Comparison of ENCODE assay signal across 8 cellular contexts in genomic region chr3:141401584-141402475, GRCh38. TPM values are rescaled to one million over a fixed set of nuclear protein-coding genes. Genes with fewer than 3 reads are reported as not detected.
A peak's percentile ranks its signal among the peaks of the same experiment; 100 is the strongest.
DNase-seq lines count a peak whose midpoint lies in the region; ATAC-seq and TF ChIP-seq lines count a peak whose summit lies in the region.

No MANE protein-coding gene starts in this region.

- H3K27me3 ChIP-seq in HAP-1 (ENCODE audit: low read depth) (no peaks in the 10 kb centered on the region), foreskin keratinocyte (no peaks in the 10 kb centered on the region)

- H3K36me3 ChIP-seq in HAP-1 (replicated peaks) = no peaks in the 10 kb centered on the region; the same call in 1 of the 2 replicates

- no peaks in the 10 kb centered on the region for H3K9me3 ChIP-seq in HAP-1

- DNase-seq in DMS 273 (lab: John Stamatoyannopoulos, UW; ENCODE audit: unreplicated experiment) (peak; percentile 73), DMS 273 treated with DMSO at 0.1 percent for 48 hours (lab: John Stamatoyannopoulos, UW) (no peak), HAP-1 (ENCODE audit: low spot score in 2 of 2) (peak in 1 of 2 experiments; percentile 54), NCI-H1105 treated with DMSO at 0.1 percent for 48 hours (lab: John Stamatoyannopoulos, UW) (peak; percentile 37), foreskin keratinocyte (no peak), nucleus accumbens (lab: John Stamatoyannopoulos, UW) (peak in 29 of 56 donors; percentile 22 to 76 (median 55)), Ammon's horn (ENCODE audit: low spot score) (no peak)
- peak; percentile 52 for DNase-seq in activated effector memory CD4-positive, alpha-beta T cell treated with Interleukin-2 at 50 U/mL for 16 hours

- peak overlapping the region; percentile 40 for H3K4me3 ChIP-seq in HAP-1

- ATAC-seq in foreskin keratinocyte = peak; percentile 70

- H3K27ac ChIP-seq in foreskin keratinocyte = peak overlapping the region; percentile 82

- H3K4me1 ChIP-seq in HAP-1 = peaks cover 14% of the 10 kb centered on the region
- H3K4me1 ChIP-seq in foreskin keratinocyte = peaks cover 32% of the 10 kb centered on the region

- in situ Hi-C loops in HAP-1 (cut with MboI; ENCODE audit: low sequenced_read_pairs) = no loop called here

- peak; percentile 6 for TF ChIP-seq CTCF in foreskin keratinocyte (conservative IDR thresholded peaks at IDR 0.05)

RNA-seq across cellular contexts. Expression of gene ZBTB38, which starts 33.5 kb away (rescaled TPM):
- total RNA-seq in foreskin keratinocyte = 58.0 and 59.5 TPM in 2 replicates
- 5.0 and 5.8 TPM in 2 replicates for polyA plus RNA-seq in foreskin keratinocyte

Comparison
In these comparisons a context has a peak if more than half of its experiments do, and no peak if none do; other contexts are left out.
1. DNase-seq: peak in DMS 273 (single experiment), NCI-H1105 treated with DMSO at 0.1 percent for 48 hours (single experiment), activated effector memory CD4-positive, alpha-beta T cell treated with Interleukin-2 at 50 U/mL for 16 hours (single experiment) and nucleus accumbens (29 of 56); none in DMS 273 treated with DMSO at 0.1 percent for 48 hours (single experiment), foreskin keratinocyte (0 of 2) and Ammon's horn (single experiment).